Comparison of ENCODE assay signal across 10 cellular contexts in genomic region chr15:91407237-91407889, GRCh38.
DNase-seq lines count a peak whose midpoint lies in the region; ATAC-seq, FAIRE-seq and TF ChIP-seq lines count a peak whose summit lies in the region.
"Had no signal": no experiment of that assay in that cellular context is flagged by ENCODE, and none has a peak within 500 bp of the region (broad histone marks: within the 10 kb centered on the region; RNA-seq: fewer than 3 reads in every experiment).

No MANE protein-coding gene starts in this region.

- no peak overlapping the region for H3K4me3 ChIP-seq in BLaER1
- H3K4me3 ChIP-seq in spleen, result no peak overlapping the region
- H3K4me3 ChIP-seq: mucosa of descending colon, SJSA1 had no signal

- CTCF ChIA-PET in RWPE1 (lab: Yijun Ruan, JAX), result interaction anchor here (0.7 to 1.1 kb wide), 2 partner anchors 30 to 445 kb away, joined by 3 read pairs; no protein-coding TSS in a partner anchor

- H3K9ac ChIP-seq in BLaER1, result no peak overlapping the region; the same call in 1 of the 2 replicates

- FAIRE-seq in H54 (lab: Jason Lieb, UNC), result peak; percentile 83

- H3K27ac ChIP-seq in BLaER1 (peak overlapping the region; percentile 57; the same call in 1 of the 2 replicates), RWPE1 (peak overlapping the region; percentile 41; the same call in 1 of the 2 replicates), spleen (no peak overlapping the region)
- H3K27ac ChIP-seq: SJSA1 had no signal

- ATAC-seq in left cardiac atrium, result peak; percentile 20 to 81
- ATAC-seq in GM21723 (IDR thresholded peaks at IDR 0.05; ENCODE audit: unreplicated experiment), result no peak
- ATAC-seq: mucosa of descending colon had no signal

- POLR2A ChIA-PET in RWPE1 (lab: Yijun Ruan, JAX; ENCODE audit: low non-redundant PET), result no interaction called here

- H3K36me3 ChIP-seq in BLaER1, result no peaks in the 10 kb centered on the region
- no peaks in the 10 kb centered on the region for H3K36me3 ChIP-seq in spleen
- H3K36me3 ChIP-seq: SJSA1 had no signal

- DNase-seq in H54 (ENCODE audit: insufficient read length, low spot score) (peak; percentile 32), RWPE1 (ENCODE audit: low spot score) (peak; percentile 67), left cardiac atrium (peak; percentile 26), HuH-7 (ENCODE audit: low spot score) (no peak), spleen (no peak)
- DNase-seq in activated CD4-positive, CD25-positive, alpha-beta regulatory T cell treated with anti-CD3 and anti-CD28 coated beads, Interleukin-2, amount 50 U/mL, for 72 hours, result no peak

- H3K4me1 ChIP-seq in BLaER1, result peaks cover 35% of the 10 kb centered on the region
- H3K4me1 ChIP-seq in spleen, result peaks cover 3 to 18% (median 7%) of the 10 kb centered on the region in 6 donors

- peak overlapping the region; percentile 54 for H3K4me2 ChIP-seq in BLaER1

- H3K27me3 ChIP-seq in BLaER1, result no peaks in the 10 kb centered on the region
- H3K27me3 ChIP-seq in spleen (replicated peaks in 1 of 7), result peaks cover 0 to 12% (median 0%) of the 10 kb centered on the region in 7 donors
- H3K27me3 ChIP-seq: SJSA1 had no signal

- no peaks in the 10 kb centered on the region for H4K20me1 ChIP-seq in BLaER1

- WGBS in spleen, 5 donors, result 35 to 48% (median 41%) methylated on average over 5 of the region's 5 CpGs

- intact Hi-C loops in left cardiac atrium (cut with DNase I), result no loop called here
- intact Hi-C loops in spleen (cut with DNase I; ENCODE audit: low total_unique reads), result no loop called here

- TF ChIP-seq POLR2A in H54 (IDR thresholded peaks at IDR 0.05; ENCODE audit: low read depth, low read length), result no peak
- TF ChIP-seq POLR2A in spleen (IDR thresholded peaks at IDR 0.05), result no peak

- H3K9me3 ChIP-seq in BLaER1 (no peaks in the 10 kb centered on the region), spleen (no peaks in the 10 kb centered on the region)
- H3K9me3 ChIP-seq: mucosa of descending colon, SJSA1 had no signal

- TF ChIP-seq CTCF in RWPE1 (conservative IDR thresholded peaks at IDR 0.05; ENCODE audit: low read depth) (no peak), spleen (IDR thresholded peaks at IDR 0.05 in 8 of 11, conservative IDR thresholded peaks at IDR 0.05 in 3 of 11) (no peak)

Comparison
In these comparisons a context has a peak if more than half of its experiments do, and no peak if none do; other contexts are left out.
1. H3K27ac ChIP-seq: peak in BLaER1 (single experiment) and RWPE1 (single experiment); none in spleen (0 of 8).
2. DNase-seq: peak in H54 (single experiment), RWPE1 (single experiment) and left cardiac atrium (single experiment); none in HuH-7 (single experiment), activated CD4-positive, CD25-positive, alpha-beta regulatory T cell treated with anti-CD3 and anti-CD28 coated beads, Interleukin-2, amount 50 U/mL, for 72 hours (single experiment) and spleen (single experiment).